ENCODE assay signal across 8 cellular contexts in the genomic region with DNA sequence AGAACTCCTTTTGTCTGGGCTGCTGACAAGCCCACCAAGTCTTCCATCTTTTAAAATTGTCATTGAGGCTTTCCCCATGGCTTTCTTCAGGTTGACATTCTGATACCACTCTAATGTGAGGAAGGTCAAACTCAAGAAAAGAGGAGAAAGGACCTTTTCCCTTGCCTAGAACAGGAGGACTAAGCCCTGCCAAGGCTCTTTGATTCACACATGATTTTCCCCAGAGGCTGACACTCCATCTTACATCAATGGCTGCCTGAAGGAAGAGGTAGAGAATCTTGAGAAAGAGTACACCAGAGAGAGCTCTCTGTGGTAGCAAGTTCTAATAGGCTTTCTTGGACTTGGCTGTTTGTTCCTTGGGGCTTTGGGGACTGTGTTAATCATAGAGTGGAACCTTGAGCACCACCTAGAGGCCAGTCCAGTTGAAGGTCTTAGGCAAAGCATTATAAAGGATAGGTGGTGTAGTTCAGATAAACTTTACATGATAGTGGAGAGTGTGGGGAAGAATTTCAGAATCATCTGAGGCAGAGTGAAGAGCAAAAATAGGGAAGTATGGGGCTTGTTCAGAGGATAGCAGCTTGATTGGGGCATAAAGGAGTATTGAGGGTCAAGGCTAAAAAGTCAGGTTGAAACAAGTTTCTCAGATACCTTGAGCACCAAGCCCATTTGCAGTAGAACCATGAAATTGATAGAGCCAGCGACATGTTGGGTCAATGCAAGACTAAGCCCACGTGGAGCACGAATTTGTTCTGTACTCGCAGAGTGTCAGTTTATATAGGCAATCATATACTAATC. TPM values are rescaled to one million over a fixed set of nuclear protein-coding genes. Genes with fewer than 3 reads are reported as not detected.
DNase-seq lines count a peak whose midpoint lies in the region; ATAC-seq, FAIRE-seq and TF ChIP-seq lines count a peak whose summit lies in the region.

No MANE protein-coding gene starts in this region.

- H3K9me3 Mint-ChIP-seq in stimulated activated naive B cell treated with anti-CD40 and anti-IgM and Interleukin-4, amounts not matched to agents 10 μg/mL and 1 μg/mL and 100 μg/mL, for 72 hours, result peaks cover 0 to 2% of the 10 kb centered on the region in 2 donors

- DNase-seq in Right ventricle myocardium inferior (ENCODE audit: missing footprints) (no peak), cardiac septum (ENCODE audit: low spot score) (no peak), NCI-H526 treated with DMSO at 0.1 percent for 48 hours (lab: John Stamatoyannopoulos, UW) (peak; percentile 51), mucosa of descending colon (peak in 1 of 3 donors; percentile 90)
- DNase-seq in activated CD4-positive, alpha-beta T cell treated with anti-CD3 and anti-CD28 coated beads, Interleukin-2, amount 50 U/mL, for 48 hours, result peak; percentile 62 to 72
- DNase-seq in stimulated activated naive B cell treated with anti-CD40 and anti-IgM and Interleukin-4, amounts not matched to agents 10 μg/mL and 1 μg/mL and 100 μg/mL, for 72 hours, result peak; percentile 33

- intact Hi-C loops in Right ventricle myocardium inferior (cut with DNase I) (loop anchor here (2.0 to 5.0 kb wide), 3 partner anchors 133 to 453 kb away; a partner anchor contains a TSS), cardiac septum (cut with DNase I) (loop anchor here (10.0 kb wide), 1 partner anchor 451 kb away; no protein-coding TSS in a partner anchor), mucosa of descending colon (cut with DNase I, micrococcal nuclease) (loop anchor here in 1 of 2 donors (2.0 kb wide), 1 partner anchor 35 kb away; no protein-coding TSS in a partner anchor)

- no peak overlapping the region for H3K4me3 Mint-ChIP-seq in stimulated activated naive B cell treated with anti-CD40 and anti-IgM and Interleukin-4, amounts not matched to agents 10 μg/mL and 1 μg/mL and 100 μg/mL, for 72 hours

- H3K4me1 Mint-ChIP-seq in stimulated activated naive B cell treated with anti-CD40 and anti-IgM and Interleukin-4, amounts not matched to agents 10 μg/mL and 1 μg/mL and 100 μg/mL, for 72 hours, result no peaks in the 10 kb centered on the region

- H3K36me3 ChIP-seq in mucosa of descending colon (ENCODE audit: low read depth), result no peaks in the 10 kb centered on the region

- H3K4me3 ChIP-seq in mucosa of descending colon, result no peak overlapping the region

- no peak overlapping the region for H3K27ac Mint-ChIP-seq in stimulated activated naive B cell treated with anti-CD40 and anti-IgM and Interleukin-4, amounts not matched to agents 10 μg/mL and 1 μg/mL and 100 μg/mL, for 72 hours

- peaks cover 16 to 17% of the 10 kb centered on the region in 2 donors for H3K36me3 Mint-ChIP-seq in stimulated activated naive B cell treated with anti-CD40 and anti-IgM and Interleukin-4, amounts not matched to agents 10 μg/mL and 1 μg/mL and 100 μg/mL, for 72 hours

- H3K4me1 ChIP-seq in mucosa of descending colon (ENCODE audit: low read depth), result no peaks in the 10 kb centered on the region

- no peak for TF ChIP-seq CTCF in mucosa of descending colon (IDR thresholded peaks at IDR 0.05)

- H3K27me3 Mint-ChIP-seq in stimulated activated naive B cell treated with anti-CD40 and anti-IgM and Interleukin-4, amounts not matched to agents 10 μg/mL and 1 μg/mL and 100 μg/mL, for 72 hours, result no peaks in the 10 kb centered on the region

- ATAC-seq in Right ventricle myocardium inferior (peak; percentile 91), HG02973 (IDR thresholded peaks at IDR 0.05; ENCODE audit: unreplicated experiment) (peak; percentile 84), mucosa of descending colon (peak; percentile 88)
- ATAC-seq in stimulated activated naive B cell treated with anti-CD40 and anti-IgM and Interleukin-4, amounts not matched to agents 10 μg/mL and 1 μg/mL and 100 μg/mL, for 72 hours (replicated peaks), result peak; percentile 92 to 95

- no peaks in the 10 kb centered on the region for H3K9me3 ChIP-seq in mucosa of descending colon

- FAIRE-seq in endometrium (lab: Jason Lieb, UNC), result peak; percentile 21

RNA-seq across cellular contexts. Expression of a gene that starts 36.7 kb away (rescaled TPM):
- total RNA-seq in Right ventricle myocardium inferior (51.9 TPM), cardiac septum (58.8 TPM), mucosa of descending colon (10 to 100 TPM; 45.7 to 53.2 (median 49.4) TPM)

Comparison
In these comparisons a context has a peak if more than half of its experiments do, and no peak if none do; other contexts are left out.
1. DNase-seq: peak in NCI-H526 treated with DMSO at 0.1 percent for 48 hours (single experiment), activated CD4-positive, alpha-beta T cell treated with anti-CD3 and anti-CD28 coated beads, Interleukin-2, amount 50 U/mL, for 48 hours (2 of 2) and stimulated activated naive B cell treated with anti-CD40 and anti-IgM and Interleukin-4, amounts not matched to agents 10 μg/mL and 1 μg/mL and 100 μg/mL, for 72 hours (single experiment); none in Right ventricle myocardium inferior (single experiment) and cardiac septum (single experiment).
2. Peak in every context shown above with its lines, with median percentiles within 50 percentile points of each other: ATAC-seq.